ENCODE assay signal across 8 cellular contexts in genomic region chr12:47397664-47398281, GRCh38.
A peak's percentile ranks its signal among the peaks of the same experiment; 100 is the strongest.
DNase-seq lines count a peak whose midpoint lies in the region; ATAC-seq and TF ChIP-seq lines count a peak whose summit lies in the region.

No MANE protein-coding gene starts in this region.

- peak; percentile 56 for ATAC-seq in HG03439 (IDR thresholded peaks at IDR 0.05; ENCODE audit: unreplicated experiment)
- peak; percentile 77 to 86 for ATAC-seq in lower lobe of right lung

- H3K27ac ChIP-seq in lower lobe of right lung = no peak overlapping the region

- H3K36me3 ChIP-seq in lower lobe of right lung = no peaks in the 10 kb centered on the region

- DNase-seq in stimulated activated CD4-positive, alpha-beta T cell treated with anti-CD3 and anti-CD28 coated beads, Interleukin-1b, Interleukin-23, amount 100 ng/mL, for 48 hours = peak; percentile 53
- DNase-seq in stimulated activated CD4-positive, alpha-beta T cell treated with anti-CD3 and anti-CD28 coated beads, Interleukin-2, amount 100 ng/mL, for 48 hours = no peak
- DNase-seq in SW480 (ENCODE audit: low spot score) = peak; percentile 39
- DNase-seq in T47D (ENCODE audit: low read depth in 1 of 2, low spot score in 1 of 2) = peak; percentile 34 to 93
- DNase-seq in lower lobe of right lung = no peak
- no peak for DNase-seq in NCI-H345 (lab: John Stamatoyannopoulos, UW)
- DNase-seq in NCI-H1105 treated with DMSO at 0.1 percent for 48 hours (lab: John Stamatoyannopoulos, UW) = no peak

- no peaks in the 10 kb centered on the region for H3K27me3 ChIP-seq in lower lobe of right lung (ENCODE audit: low read depth)

- in situ Hi-C loops in T47D (cut with HindIII; ENCODE audit: low pct_unique_long_range_greater_than_20kb, low sequenced_read_pairs) = no loop called here

- peak; percentile 52 for TF ChIP-seq CTCF in lower lobe of right lung (IDR thresholded peaks at IDR 0.05)

- no peak overlapping the region for H3K4me3 ChIP-seq in lower lobe of right lung

- peaks cover 11% of the 10 kb centered on the region for H3K4me1 ChIP-seq in lower lobe of right lung

- intact Hi-C loops in lower lobe of right lung (cut with DNase I) = no loop called here

- H3K9me3 ChIP-seq in lower lobe of right lung = no peaks in the 10 kb centered on the region

Comparison
In these comparisons a context has a peak if more than half of its experiments do, and no peak if none do; other contexts are left out.
1. DNase-seq: peak in stimulated activated CD4-positive, alpha-beta T cell treated with anti-CD3 and anti-CD28 coated beads, Interleukin-1b, Interleukin-23, amount 100 ng/mL, for 48 hours (single experiment), SW480 (single experiment) and T47D (2 of 2); none in stimulated activated CD4-positive, alpha-beta T cell treated with anti-CD3 and anti-CD28 coated beads, Interleukin-2, amount 100 ng/mL, for 48 hours (0 of 2), lower lobe of right lung (single experiment), NCI-H345 (single experiment) and NCI-H1105 treated with DMSO at 0.1 percent for 48 hours (single experiment).